ENCODE assay signal across 8 cellular contexts in the genomic region with DNA sequence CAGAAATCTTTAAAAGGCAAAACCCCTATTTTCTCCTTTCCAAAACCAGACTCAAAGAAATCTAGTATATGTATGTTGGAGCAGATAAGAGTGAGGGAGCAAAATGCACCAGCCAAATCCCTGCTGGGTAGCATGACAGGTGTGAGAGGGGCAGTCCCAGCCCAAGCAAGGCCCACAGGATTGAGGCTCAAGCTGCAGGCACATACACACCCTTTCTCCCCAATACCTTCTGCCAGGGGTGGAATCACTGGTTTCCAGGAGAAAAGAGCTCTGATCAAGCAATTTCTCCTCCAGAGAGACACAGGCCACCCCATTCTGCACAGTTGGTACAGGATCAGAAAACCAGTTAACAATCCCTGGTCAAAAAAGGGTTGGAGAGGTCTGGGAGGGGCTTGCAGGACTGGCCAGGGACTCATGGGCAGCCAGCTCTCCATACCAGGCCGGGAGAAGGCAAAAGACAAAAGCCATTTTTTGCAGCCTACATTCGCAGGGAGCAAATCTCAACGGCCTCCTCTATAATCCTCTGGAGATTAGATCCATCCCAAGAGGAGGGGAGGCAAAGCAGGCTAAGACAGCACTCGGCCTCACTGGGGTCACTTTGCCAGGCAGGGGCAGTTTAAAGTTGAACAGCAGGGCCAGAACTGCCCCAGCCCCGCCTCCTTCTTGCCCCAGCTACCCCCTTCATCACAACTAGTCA. TPM values are rescaled to one million over a fixed set of nuclear protein-coding genes. Genes with fewer than 3 reads are reported as not detected.
A peak's percentile ranks its signal among the peaks of the same experiment; 100 is the strongest.
DNase-seq lines count a peak whose midpoint lies in the region; ATAC-seq and TF ChIP-seq lines count a peak whose summit lies in the region.

No MANE protein-coding gene starts in this region.

- DNase-seq in AG10803 (ENCODE audit: low read depth) (no peak), chondrocyte (ENCODE audit: low spot score) (no peak), naive B cell (no peak), GF-D8 (lab: John Stamatoyannopoulos, UW) (no peak), NCI-H1436 treated with DMSO at 0.1 percent for 48 hours (lab: John Stamatoyannopoulos, UW) (no peak)

- no peaks in the 10 kb centered on the region for H3K27me3 ChIP-seq in HUES64 (ENCODE audit: insufficient read depth, low read length)

- H3K27ac Mint-ChIP-seq in chondrocyte (ENCODE audit: unreplicated experiment) (peak overlapping the region; percentile 93), naive B cell (peak overlapping the region; percentile 38 to 91 (median 73))

- H3K36me3 Mint-ChIP-seq in chondrocyte (ENCODE audit: low read depth), result peaks cover 8% of the 10 kb centered on the region
- no peaks in the 10 kb centered on the region for H3K36me3 Mint-ChIP-seq in naive B cell

- H3K27me3 Mint-ChIP-seq in chondrocyte (ENCODE audit: low read depth), result no peaks in the 10 kb centered on the region
- H3K27me3 Mint-ChIP-seq in naive B cell, result no peaks in the 10 kb centered on the region

- H3K9ac ChIP-seq in HUES64 (ENCODE audit: low read depth, low read length), result peak overlapping the region; percentile 99

- no peak for TF ChIP-seq CTCF in AG10803 (conservative IDR thresholded peaks at IDR 0.05; ENCODE audit: low read length)
- TF ChIP-seq CTCF in chondrocyte (IDR thresholded peaks at IDR 0.05), result no peak

- peak overlapping the region; percentile 90 for H3K4me3 ChIP-seq in AG10803 (ENCODE audit: low read length)
- peak overlapping the region; percentile 84 for H3K4me3 ChIP-seq in HUES64 (ENCODE audit: low read length)

- no peaks in the 10 kb centered on the region for H3K9me3 Mint-ChIP-seq in chondrocyte (ENCODE audit: low read depth)
- H3K9me3 Mint-ChIP-seq in naive B cell, result no peaks in the 10 kb centered on the region

- no peaks in the 10 kb centered on the region for H3K9me3 ChIP-seq in HUES64 (ENCODE audit: insufficient read depth, low read depth, low read length)

- peaks cover 22% of the 10 kb centered on the region for H3K36me3 ChIP-seq in HUES64 (ENCODE audit: insufficient read depth, low read length)

- ATAC-seq in naive B cell (ENCODE audit: low read depth in 2 of 2), result no peak
- ATAC-seq in HG03442 (IDR thresholded peaks at IDR 0.05; ENCODE audit: unreplicated experiment), result no peak
- ATAC-seq in GM19351 (IDR thresholded peaks at IDR 0.05; ENCODE audit: unreplicated experiment), result no peak

- WGBS in HUES64, result 22% methylated on average over 5 of the region's 5 CpGs

- H3K4me1 Mint-ChIP-seq in chondrocyte (ENCODE audit: low read depth), result peaks cover 52% of the 10 kb centered on the region
- H3K4me1 Mint-ChIP-seq in naive B cell, result peaks cover 58 to 67% (median 62%) of the 10 kb centered on the region in 3 donors

- H3K4me1 ChIP-seq in HUES64 (ENCODE audit: insufficient read depth, low read length), result peaks cover 29% of the 10 kb centered on the region

- H3K27ac ChIP-seq in HUES64 (ENCODE audit: low read depth, low read length), result no peak overlapping the region

- peak overlapping the region; percentile 95 for H3K4me3 Mint-ChIP-seq in chondrocyte (ENCODE audit: unreplicated experiment)
- peak overlapping the region; percentile 61 to 96 (median 93) for H3K4me3 Mint-ChIP-seq in naive B cell

RNA-seq across cellular contexts. Expression of a gene that starts 2.1 kb away (rescaled TPM):
- 23.6 TPM for polyA plus RNA-seq in HUES64 (2013, experiment 1 of 2)
- 25.5 TPM for polyA plus RNA-seq in HUES64 (2013, experiment 2 of 2)
- 65.4 to 73.8 TPM (median 70.7 TPM) in 3 replicates for total RNA-seq in chondrocyte
- 10 to 100 TPM in 3 of 6 donors, 1 to 10 TPM in 3; 2.6 to 33.6 (median 9.7) TPM for polyA plus RNA-seq in naive B cell (ENCODE audit: low read depth in 6 of 6)

RNA-seq across cellular contexts. Expression of a gene that starts 11.3 kb away (rescaled TPM):
- polyA plus RNA-seq in HUES64 (2013, experiment 1 of 2), result 4.0 TPM
- 3.9 TPM for polyA plus RNA-seq in HUES64 (2013, experiment 2 of 2)
- 0.64 to 0.95 TPM in 2 of 3 replicates, not detected in the other for total RNA-seq in chondrocyte
- 1 to 10 TPM; 4.5 to 8.6 (median 6.1) TPM for polyA plus RNA-seq in naive B cell (ENCODE audit: low read depth in 6 of 6)

RNA-seq across cellular contexts. Expression of a gene that starts 36.1 kb away (rescaled TPM):
- not detected for polyA plus RNA-seq in HUES64 (2013, experiment 1 of 2)
- polyA plus RNA-seq in HUES64 (2013, experiment 2 of 2), result not detected
- 0.07 TPM in 1 of 3 replicates, not detected in the others for total RNA-seq in chondrocyte
- polyA plus RNA-seq in naive B cell (ENCODE audit: low read depth in 6 of 6), result not detected

RNA-seq across cellular contexts. Expression of a gene that starts 39.9 kb away (rescaled TPM):
- 35.3 TPM for polyA plus RNA-seq in HUES64 (2013, experiment 1 of 2)
- polyA plus RNA-seq in HUES64 (2013, experiment 2 of 2), result 37.8 TPM
- total RNA-seq in chondrocyte, result 61.5 to 77.1 TPM (median 61.7 TPM) in 3 replicates
- polyA plus RNA-seq in naive B cell (ENCODE audit: low read depth in 6 of 6), result 10 to 100 TPM; 36.2 to 76.2 (median 52.1) TPM

RNA-seq across cellular contexts. Expression of a gene that starts 52.1 kb away (rescaled TPM):
- polyA plus RNA-seq in HUES64 (2013, experiment 1 of 2), result 28.1 TPM
- polyA plus RNA-seq in HUES64 (2013, experiment 2 of 2), result 38.3 TPM
- 37.0 to 47.3 TPM (median 46.9 TPM) in 3 replicates for total RNA-seq in chondrocyte
- 10 to 100 TPM; 42.4 to 93.6 (median 59.1) TPM for polyA plus RNA-seq in naive B cell (ENCODE audit: low read depth in 6 of 6)
